ENCODE assay signal across 1 cellular context in genomic region chr2:241629762-241630435, GRCh38.
TF ChIP-seq lines count a peak whose summit lies in the region.

No MANE protein-coding gene starts in this region.

TF ChIP-seq in GM23338, 12 proteins besides CTCF, POLR2A, EP300 and RAD21 (continued from another document):
- no peak for TF ChIP-seq ETS1 (IDR thresholded peaks at IDR 0.05)
- no peak for TF ChIP-seq POLR2AphosphoS5 (IDR thresholded peaks at IDR 0.05; ENCODE audit: low read depth)
- no peak for TF ChIP-seq REST (IDR thresholded peaks at IDR 0.05; ENCODE audit: unreplicated experiment)
- no peak for TF ChIP-seq JUNB (IDR thresholded peaks at IDR 0.05; ENCODE audit: unreplicated experiment)
- no peak for TF ChIP-seq ZNF462 (CRISPR knock-in tag; IDR thresholded peaks at IDR 0.05)
- TF ChIP-seq ZNF331 (CRISPR knock-in tag; IDR thresholded peaks at IDR 0.05; ENCODE audit: low read depth) = no peak
- TF ChIP-seq EZH2phosphoT487 (IDR thresholded peaks at IDR 0.05; ENCODE audit: unreplicated experiment) = no peak
- no peak for TF ChIP-seq STAT1 (IDR thresholded peaks at IDR 0.05; ENCODE audit: unreplicated experiment)
- TF ChIP-seq EZH2 (IDR thresholded peaks at IDR 0.05; ENCODE audit: low read depth, unreplicated experiment) = no peak
- TF ChIP-seq ZNF114 (CRISPR knock-in tag; IDR thresholded peaks at IDR 0.05) = no peak
- no peak for TF ChIP-seq NANOG (IDR thresholded peaks at IDR 0.05; ENCODE audit: borderline replicate concordance)
